In genomic region chr19:10725415-10725814, GRCh38 we compare ENCODE assay signal across 11 cellular contexts.
"Had no signal": no experiment of that assay in that cellular context is flagged by ENCODE, and none has a peak within 500 bp of the region (broad histone marks: within the 10 kb centered on the region; RNA-seq: fewer than 3 reads in every experiment).

No MANE protein-coding gene starts in this region.

- H3K4me1 ChIP-seq: foreskin keratinocyte, parathyroid adenoma had no signal

- H3K4me3 ChIP-seq: lung had no signal

- H3K27me3 ChIP-seq: foreskin keratinocyte had no signal

- H3K9ac ChIP-seq: parathyroid adenoma had no signal

- H2AFZ ChIP-seq: parathyroid adenoma had no signal

- H3K27ac ChIP-seq: foreskin keratinocyte, parathyroid adenoma had no signal

- DNase-seq: activated CD4-positive, alpha-beta memory T cell treated with anti-CD3 and anti-CD28 coated beads, Interleukin-2, amount 10 ng/mL, durations not matched to agents 7 days and 5 days; activated CD4-positive, alpha-beta T cell treated with anti-CD3 and anti-CD28 coated beads for 4 hours; activated naive CD4-positive, alpha-beta T cell treated with anti-CD3 and anti-CD28 coated beads, Interleukin-2, amount 50 U/mL, for 16 hours; activated T-cell treated with anti-CD3 and anti-CD28 coated beads, Interleukin-2, amount 50 U/mL, for 24 hours; effector memory CD8-positive, alpha-beta T cell; foreskin keratinocyte; glutamatergic neuron; immature natural killer cell; stimulated activated naive B cell treated with anti-CD40 and anti-IgM and Interleukin-4, amounts not matched to agents 10 μg/mL and 1 μg/mL and 100 μg/mL, for 72 hours had no signal
